ENCODE assay signal across 16 cellular contexts in the genomic region with DNA sequence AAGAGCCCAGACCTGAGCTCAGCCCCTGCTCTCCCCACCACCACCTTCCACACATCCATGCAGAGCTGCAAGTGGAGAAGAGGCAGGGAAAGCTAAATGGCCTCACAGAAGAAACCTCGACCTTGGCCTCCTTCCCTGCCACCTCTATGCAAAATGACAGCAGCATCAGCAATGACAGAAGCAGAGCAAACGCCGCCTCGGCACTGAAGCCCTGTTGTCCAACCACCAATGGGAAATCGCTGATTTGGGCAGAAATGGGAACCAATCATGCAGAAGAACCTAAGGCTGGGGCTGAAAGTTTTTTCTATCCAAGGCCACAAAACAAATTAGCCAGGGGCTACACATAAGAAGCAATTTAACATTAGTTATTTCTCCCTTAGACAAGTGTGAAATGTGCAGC. TPM values are rescaled to one million over a fixed set of nuclear protein-coding genes. Genes with fewer than 3 reads are reported as not detected.
DNase-seq lines count a peak whose midpoint lies in the region; ATAC-seq and TF ChIP-seq lines count a peak whose summit lies in the region.
"Had no signal": no experiment of that assay in that cellular context is flagged by ENCODE, and none has a peak within 500 bp of the region (broad histone marks: within the 10 kb centered on the region; RNA-seq: fewer than 3 reads in every experiment).

No MANE protein-coding gene starts in this region.

- H3K4me1 ChIP-seq in KMS-11 (ENCODE audit: low read depth, poor library complexity, severe bottlenecking) (peaks cover 98% of the 10 kb centered on the region), GM23338 (ENCODE audit: insufficient read depth) (peaks cover 46% of the 10 kb centered on the region)

- H3K4me2 ChIP-seq in KMS-11 (peak overlapping the region; percentile 99), GM23338 (no peak overlapping the region)

- H2AFZ ChIP-seq in KMS-11 (ENCODE audit: low read depth) (no peak overlapping the region), GM23338 (no peak overlapping the region)

- H3K9ac ChIP-seq in KMS-11, result peak overlapping the region; percentile 78; the same call in 1 of the 2 replicates

- no peak for ATAC-seq in stimulated activated memory B cell treated with anti-CD40 and anti-IgM and Interleukin-4, amounts not matched to agents 10 μg/mL and 1 μg/mL and 100 μg/mL, for 72 hours
- no peak for ATAC-seq in GM23338

- H4K20me1 ChIP-seq in KMS-11 (ENCODE audit: insufficient read depth) (peaks cover 31% of the 10 kb centered on the region), GM23338 (replicated peaks; ENCODE audit: insufficient read depth) (peaks cover 83% of the 10 kb centered on the region)

- H3K4me1 Mint-ChIP-seq in stimulated activated memory B cell treated with anti-CD40 and anti-IgM and Interleukin-4, amounts not matched to agents 10 μg/mL and 1 μg/mL and 100 μg/mL, for 72 hours, result peaks cover 96% of the 10 kb centered on the region
- peaks cover 59% of the 10 kb centered on the region for H3K4me1 Mint-ChIP-seq in GM23338

- no peaks in the 10 kb centered on the region for H3K36me3 ChIP-seq in KMS-11 (ENCODE audit: insufficient read depth)
- H3K36me3 ChIP-seq in GM23338 (ENCODE audit: insufficient read depth), result no peaks in the 10 kb centered on the region
- H3K36me3 ChIP-seq: vagina had no signal

- H3K4me3 ChIP-seq in KMS-11 (IDR thresholded peaks at IDR 0.05; ENCODE audit: insufficient read depth, low read depth, low read length) (no peak overlapping the region), GM23338 (no peak overlapping the region)
- H3K4me3 ChIP-seq: vagina had no signal

- peaks cover 27% of the 10 kb centered on the region for H3K36me3 Mint-ChIP-seq in stimulated activated memory B cell treated with anti-CD40 and anti-IgM and Interleukin-4, amounts not matched to agents 10 μg/mL and 1 μg/mL and 100 μg/mL, for 72 hours
- H3K36me3 Mint-ChIP-seq in GM23338 (ENCODE audit: low read depth), result peaks cover 13% of the 10 kb centered on the region; the same call in 2 of the 3 replicates

- H3K27me3 ChIP-seq in KMS-11 (ENCODE audit: insufficient read depth, low read depth) (no peaks in the 10 kb centered on the region), GM23338 (ENCODE audit: insufficient read depth) (no peaks in the 10 kb centered on the region)
- H3K27me3 ChIP-seq: vagina had no signal

- DNase-seq in activated effector memory CD4-positive, alpha-beta T cell treated with anti-CD3 and anti-CD28 coated beads, Interleukin-2, amount 50 U/mL, for 16 hours, result peak; percentile 50
- no peak for DNase-seq in activated effector memory CD4-positive, alpha-beta T cell treated with Interleukin-2 at 50 U/mL for 16 hours
- DNase-seq in cerebellum (ENCODE audit: low spot score) (peak; percentile 50), COR-L47 (lab: John Stamatoyannopoulos, UW) (no peak), GM23338 (ENCODE audit: low spot score) (no peak), kidney glomerular epithelial cell (lab: John Stamatoyannopoulos, UW) (no peak)
- DNase-seq: activated CD4-positive, alpha-beta T cell treated with anti-CD3 and anti-CD28 coated beads for 48 hours; aorta; islet precursor cell; KBM-7; NCI-H1105 treated with DMSO at 0.1 percent for 48 hours; Right ventricle myocardium superior; stimulated activated CD4-positive, alpha-beta T cell treated with anti-CD3 and anti-CD28 coated beads, Interleukin-4, amount 100 ng/mL, for 4 hours had no signal

- H3K79me2 ChIP-seq in KMS-11 (ENCODE audit: insufficient read depth, low read depth) (peaks cover 96% of the 10 kb centered on the region), GM23338 (replicated peaks; ENCODE audit: insufficient read depth) (peaks cover 97% of the 10 kb centered on the region)

- H3K27me3 Mint-ChIP-seq in stimulated activated memory B cell treated with anti-CD40 and anti-IgM and Interleukin-4, amounts not matched to agents 10 μg/mL and 1 μg/mL and 100 μg/mL, for 72 hours, result no peaks in the 10 kb centered on the region
- H3K27me3 Mint-ChIP-seq in GM23338 (ENCODE audit: insufficient read depth, low read depth, poor library complexity), result peaks cover 19% of the 10 kb centered on the region

- H3K27ac ChIP-seq in KMS-11, result peak overlapping the region; percentile 97
- no peak overlapping the region for H3K27ac ChIP-seq in GM23338 (ENCODE audit: low read depth)

- peak overlapping the region; percentile 58 for H3K27ac Mint-ChIP-seq in stimulated activated memory B cell treated with anti-CD40 and anti-IgM and Interleukin-4, amounts not matched to agents 10 μg/mL and 1 μg/mL and 100 μg/mL, for 72 hours
- H3K27ac Mint-ChIP-seq in GM23338, result no peak overlapping the region

- TF ChIP-seq CTCF in KMS-11 (conservative IDR thresholded peaks at IDR 0.05; ENCODE audit: low read depth, low read length) (no peak), GM23338 (conservative IDR thresholded peaks at IDR 0.05; ENCODE audit: low read depth in 2 of 2) (no peak)

- H3K9me3 Mint-ChIP-seq in stimulated activated memory B cell treated with anti-CD40 and anti-IgM and Interleukin-4, amounts not matched to agents 10 μg/mL and 1 μg/mL and 100 μg/mL, for 72 hours, result no peaks in the 10 kb centered on the region
- no peaks in the 10 kb centered on the region for H3K9me3 Mint-ChIP-seq in GM23338

- no peaks in the 10 kb centered on the region for H3K9me2 ChIP-seq in GM23338 (ENCODE audit: insufficient read depth)

- H3F3A ChIP-seq in GM23338 (replicated peaks; ENCODE audit: low read depth), result no peaks in the 10 kb centered on the region

- no peak overlapping the region for H3K4me3 Mint-ChIP-seq in stimulated activated memory B cell treated with anti-CD40 and anti-IgM and Interleukin-4, amounts not matched to agents 10 μg/mL and 1 μg/mL and 100 μg/mL, for 72 hours
- no peak overlapping the region for H3K4me3 Mint-ChIP-seq in GM23338

TF ChIP-seq in GM23338, 12 proteins besides CTCF, POLR2A, EP300 and RAD21 (continues in another document):
- TF ChIP-seq, protein P1, sequence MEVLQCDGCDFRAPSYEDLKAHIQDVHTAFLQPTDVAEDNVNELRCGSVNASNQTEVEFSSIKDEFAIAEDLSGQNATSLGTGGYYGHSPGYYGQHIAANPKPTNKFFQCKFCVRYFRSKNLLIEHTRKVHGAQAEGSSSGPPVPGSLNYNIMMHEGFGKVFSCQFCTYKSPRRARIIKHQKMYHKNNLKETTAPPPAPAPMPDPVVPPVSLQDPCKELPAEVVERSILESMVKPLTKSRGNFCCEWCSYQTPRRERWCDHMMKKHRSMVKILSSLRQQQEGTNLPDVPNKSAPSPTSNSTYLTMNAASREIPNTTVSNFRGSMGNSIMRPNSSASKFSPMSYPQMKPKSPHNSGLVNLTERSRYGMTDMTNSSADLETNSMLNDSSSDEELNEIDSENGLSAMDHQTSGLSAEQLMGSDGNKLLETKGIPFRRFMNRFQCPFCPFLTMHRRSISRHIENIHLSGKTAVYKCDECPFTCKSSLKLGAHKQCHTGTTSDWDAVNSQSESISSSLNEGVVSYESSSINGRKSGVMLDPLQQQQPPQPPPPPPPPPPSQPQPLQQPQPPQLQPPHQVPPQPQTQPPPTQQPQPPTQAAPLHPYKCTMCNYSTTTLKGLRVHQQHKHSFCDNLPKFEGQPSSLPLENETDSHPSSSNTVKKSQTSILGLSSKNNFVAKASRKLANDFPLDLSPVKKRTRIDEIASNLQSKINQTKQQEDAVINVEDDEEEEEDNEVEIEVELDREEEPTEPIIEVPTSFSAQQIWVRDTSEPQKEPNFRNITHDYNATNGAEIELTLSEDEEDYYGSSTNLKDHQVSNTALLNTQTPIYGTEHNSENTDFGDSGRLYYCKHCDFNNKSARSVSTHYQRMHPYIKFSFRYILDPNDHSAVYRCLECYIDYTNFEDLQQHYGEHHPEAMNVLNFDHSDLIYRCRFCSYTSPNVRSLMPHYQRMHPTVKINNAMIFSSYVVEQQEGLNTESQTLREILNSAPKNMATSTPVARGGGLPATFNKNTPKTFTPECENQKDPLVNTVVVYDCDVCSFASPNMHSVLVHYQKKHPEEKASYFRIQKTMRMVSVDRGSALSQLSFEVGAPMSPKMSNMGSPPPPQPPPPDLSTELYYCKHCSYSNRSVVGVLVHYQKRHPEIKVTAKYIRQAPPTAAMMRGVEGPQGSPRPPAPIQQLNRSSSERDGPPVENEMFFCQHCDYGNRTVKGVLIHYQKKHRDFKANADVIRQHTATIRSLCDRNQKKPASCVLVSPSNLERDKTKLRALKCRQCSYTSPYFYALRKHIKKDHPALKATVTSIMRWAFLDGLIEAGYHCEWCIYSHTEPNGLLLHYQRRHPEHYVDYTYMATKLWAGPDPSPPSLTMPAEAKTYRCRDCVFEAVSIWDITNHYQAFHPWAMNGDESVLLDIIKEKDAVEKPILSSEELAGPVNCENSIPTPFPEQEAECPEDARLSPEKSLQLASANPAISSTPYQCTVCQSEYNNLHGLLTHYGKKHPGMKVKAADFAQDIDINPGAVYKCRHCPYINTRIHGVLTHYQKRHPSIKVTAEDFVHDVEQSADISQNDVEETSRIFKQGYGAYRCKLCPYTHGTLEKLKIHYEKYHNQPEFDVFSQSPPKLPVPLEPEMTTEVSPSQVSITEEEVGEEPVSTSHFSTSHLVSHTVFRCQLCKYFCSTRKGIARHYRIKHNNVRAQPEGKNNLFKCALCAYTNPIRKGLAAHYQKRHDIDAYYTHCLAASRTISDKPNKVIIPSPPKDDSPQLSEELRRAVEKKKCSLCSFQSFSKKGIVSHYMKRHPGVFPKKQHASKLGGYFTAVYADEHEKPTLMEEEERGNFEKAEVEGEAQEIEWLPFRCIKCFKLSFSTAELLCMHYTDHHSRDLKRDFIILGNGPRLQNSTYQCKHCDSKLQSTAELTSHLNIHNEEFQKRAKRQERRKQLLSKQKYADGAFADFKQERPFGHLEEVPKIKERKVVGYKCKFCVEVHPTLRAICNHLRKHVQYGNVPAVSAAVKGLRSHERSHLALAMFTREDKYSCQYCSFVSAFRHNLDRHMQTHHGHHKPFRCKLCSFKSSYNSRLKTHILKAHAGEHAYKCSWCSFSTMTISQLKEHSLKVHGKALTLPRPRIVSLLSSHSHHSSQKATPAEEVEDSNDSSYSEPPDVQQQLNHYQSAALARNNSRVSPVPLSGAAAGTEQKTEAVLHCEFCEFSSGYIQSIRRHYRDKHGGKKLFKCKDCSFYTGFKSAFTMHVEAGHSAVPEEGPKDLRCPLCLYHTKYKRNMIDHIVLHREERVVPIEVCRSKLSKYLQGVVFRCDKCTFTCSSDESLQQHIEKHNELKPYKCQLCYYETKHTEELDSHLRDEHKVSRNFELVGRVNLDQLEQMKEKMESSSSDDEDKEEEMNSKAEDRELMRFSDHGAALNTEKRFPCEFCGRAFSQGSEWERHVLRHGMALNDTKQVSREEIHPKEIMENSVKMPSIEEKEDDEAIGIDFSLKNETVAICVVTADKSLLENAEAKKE (CRISPR knock-in tag; IDR thresholded peaks at IDR 0.05), result no peak
- no peak for TF ChIP-seq EZH2phosphoT487 (IDR thresholded peaks at IDR 0.05; ENCODE audit: unreplicated experiment)
- no peak for TF ChIP-seq EZH2 (IDR thresholded peaks at IDR 0.05; ENCODE audit: low read depth, unreplicated experiment)
- TF ChIP-seq CREB1 (CRISPR knock-in tag; IDR thresholded peaks at IDR 0.05; ENCODE audit: low read depth), result no peak

RNA-seq across cellular contexts. Expression of a gene that starts 22.0 kb away (rescaled TPM):
- total RNA-seq in cerebellum, result 82.8 TPM
- total RNA-seq in GM23338 (2014; rRNA removed; shearing (Covaris generic)), result 190 and 204 TPM in 2 replicates
- polyA plus RNA-seq in GM23338 (2016; fragmentation: Nextera tagmentation; extraction: Ambion mirVana), result 291 and 304 TPM in 2 replicates

Comparison
In these comparisons a context has a peak if more than half of its experiments do, and no peak if none do; other contexts are left out.
1. DNase-seq: peak in activated effector memory CD4-positive, alpha-beta T cell treated with anti-CD3 and anti-CD28 coated beads, Interleukin-2, amount 50 U/mL, for 16 hours (single experiment) and cerebellum (single experiment); none in activated effector memory CD4-positive, alpha-beta T cell treated with Interleukin-2 at 50 U/mL for 16 hours (single experiment), COR-L47 (single experiment), GM23338 (single experiment) and kidney glomerular epithelial cell (single experiment).